Comparison of ENCODE assay signal across 14 cellular contexts in genomic region chr12:100959481-100959880, GRCh38.
A peak's percentile ranks its signal among the peaks of the same experiment; 100 is the strongest.
DNase-seq lines count a peak whose midpoint lies in the region; ATAC-seq and TF ChIP-seq lines count a peak whose summit lies in the region.
"Had no signal": no experiment of that assay in that cellular context is flagged by ENCODE, and none has a peak within 500 bp of the region (broad histone marks: within the 10 kb centered on the region; RNA-seq: fewer than 3 reads in every experiment).

No MANE protein-coding gene starts in this region.

- no peak overlapping the region for H3K27ac Mint-ChIP-seq in MCF 10A (ENCODE audit: low read depth, unreplicated experiment)
- H3K27ac Mint-ChIP-seq in CD8-positive, alpha-beta T cell = no peak overlapping the region
- H3K27ac Mint-ChIP-seq: activated CD4-positive, alpha-beta T cell treated with anti-CD3 and anti-CD28 coated beads, Interleukin-2, amount 10 ng/mL, durations not matched to agents 24 days and 14 days; memory B cell; type B pancreatic cell had no signal

- H3K27me3 Mint-ChIP-seq in MCF 10A (ENCODE audit: insufficient read depth, unreplicated experiment) = no peaks in the 10 kb centered on the region
- peaks cover 3% of the 10 kb centered on the region for H3K27me3 Mint-ChIP-seq in CD8-positive, alpha-beta T cell (ENCODE audit: low read depth)
- H3K27me3 Mint-ChIP-seq: activated CD4-positive, alpha-beta T cell treated with anti-CD3 and anti-CD28 coated beads, Interleukin-2, amount 10 ng/mL, durations not matched to agents 24 days and 14 days; central memory CD8-positive, alpha-beta T cell had no signal

- intact Hi-C loops in MCF 10A (cut with micrococcal nuclease) (no loop called here), breast epithelium (cut with DNase I; ENCODE audit: low total_unique reads) (no loop called here), right cardiac atrium (cut with DNase I) (no loop called here)
- intact Hi-C loops in CD8-positive, alpha-beta T cell (cut with DNase I, micrococcal nuclease) = no loop called here

- CTCF ChIA-PET in MCF 10A (lab: Yijun Ruan, JAX) = no interaction called here
- CTCF ChIA-PET in CD8-positive, alpha-beta T cell (lab: Charles Lee) = no interaction called here

- WGBS in right cardiac atrium = 8% methylated on average over 1 of the region's 1 CpG

- H3K36me3 ChIP-seq in breast epithelium (no peaks in the 10 kb centered on the region), adipocyte (ENCODE audit: control insufficient read depth, insufficient read depth, low read length, severe bottlenecking) (no peaks in the 10 kb centered on the region)
- no peaks in the 10 kb centered on the region for H3K36me3 ChIP-seq in CD8-positive, alpha-beta T cell (ENCODE audit: insufficient read depth, low read length)

- H3K27me3 ChIP-seq in breast epithelium = no peaks in the 10 kb centered on the region
- H3K27me3 ChIP-seq in adipocyte (replicated peaks; ENCODE audit: control insufficient read depth, insufficient read depth, low read length) = no peaks in the 10 kb centered on the region
- H3K27me3 ChIP-seq in CD8-positive, alpha-beta T cell (ENCODE audit: insufficient read depth, low read length) = no peaks in the 10 kb centered on the region
- H3K27me3 ChIP-seq in right cardiac atrium (ENCODE audit: control insufficient read depth, insufficient read depth) = no peaks in the 10 kb centered on the region

- H3K9me3 ChIP-seq in breast epithelium (no peaks in the 10 kb centered on the region), adipocyte (ENCODE audit: control insufficient read depth, low read length) (no peaks in the 10 kb centered on the region), right cardiac atrium (ENCODE audit: control insufficient read depth, low read length) (no peaks in the 10 kb centered on the region)
- H3K9me3 ChIP-seq in CD8-positive, alpha-beta T cell (ENCODE audit: low read length) = no peaks in the 10 kb centered on the region

- ATAC-seq in CD8-positive, alpha-beta T cell = no peak
- ATAC-seq in right cardiac atrium = no peak

- H3K4me1 Mint-ChIP-seq in MCF 10A (ENCODE audit: insufficient read depth, unreplicated experiment) = peaks cover 14% of the 10 kb centered on the region
- no peaks in the 10 kb centered on the region for H3K4me1 Mint-ChIP-seq in CD8-positive, alpha-beta T cell (ENCODE audit: low read depth)
- H3K4me1 Mint-ChIP-seq: activated CD4-positive, alpha-beta T cell treated with anti-CD3 and anti-CD28 coated beads, Interleukin-2, amount 10 ng/mL, durations not matched to agents 24 days and 14 days; central memory CD8-positive, alpha-beta T cell; memory B cell had no signal

- DNase-seq in MCF 10A (ENCODE audit: unreplicated experiment) (peak; percentile 48), breast epithelium (ENCODE audit: low spot score in 2 of 2) (no peak), adipocyte (ENCODE audit: low read depth) (peak; percentile 55), fibroblast of the aortic adventitia (ENCODE audit: low read depth) (peak; percentile 86), right cardiac atrium (no peak), NCI-H1092 treated with DMSO at 0.1 percent for 48 hours (lab: John Stamatoyannopoulos, UW) (no peak)
- no peak for DNase-seq in CD8-positive, alpha-beta T cell
- DNase-seq in activated effector memory CD4-positive, alpha-beta T cell treated with anti-CD3 and anti-CD28 coated beads, Interleukin-2, amount 50 U/mL, for 16 hours = no peak
- DNase-seq: activated CD4-positive, alpha-beta T cell treated with anti-CD3 and anti-CD28 coated beads, Interleukin-2, amount 10 ng/mL, durations not matched to agents 24 days and 14 days; MV-4-11; stimulated activated CD4-positive, alpha-beta T cell treated with anti-CD3 and anti-CD28 coated beads, Interleukin-15, amount 100 ng/mL, for 24 hours had no signal

- TF ChIP-seq CTCF in MCF 10A (IDR thresholded peaks at IDR 0.05; ENCODE audit: unreplicated experiment) = no peak
- TF ChIP-seq CTCF in breast epithelium (IDR thresholded peaks at IDR 0.05) = no peak
- TF ChIP-seq CTCF in fibroblast of the aortic adventitia (IDR thresholded peaks at IDR 0.05; ENCODE audit: insufficient read depth, low read length) = no peak
- TF ChIP-seq CTCF in CD8-positive, alpha-beta T cell (IDR thresholded peaks at IDR 0.05) = no peak

- H3K4me3 Mint-ChIP-seq in MCF 10A (ENCODE audit: unreplicated experiment) = no peak overlapping the region
- no peak overlapping the region for H3K4me3 Mint-ChIP-seq in CD8-positive, alpha-beta T cell
- H3K4me3 Mint-ChIP-seq: activated CD4-positive, alpha-beta T cell treated with anti-CD3 and anti-CD28 coated beads, Interleukin-2, amount 10 ng/mL, durations not matched to agents 24 days and 14 days; central memory CD8-positive, alpha-beta T cell; memory B cell; type B pancreatic cell had no signal

- TF ChIP-seq POLR2A in breast epithelium (IDR thresholded peaks at IDR 0.05) = no peak

- no TSS peak for BruUV-seq in MCF 10A (replicated peaks; lab: Mats Ljungman, UMichigan)

- H3K9ac ChIP-seq in adipocyte (ENCODE audit: low read length) = no peak overlapping the region

- POLR2A ChIA-PET in MCF 10A (lab: Yijun Ruan, JAX) = no interaction called here
- POLR2A ChIA-PET in CD8-positive, alpha-beta T cell (lab: Charles Lee) = no interaction called here

- H3K27ac ChIP-seq in breast epithelium (no peak overlapping the region), right cardiac atrium (ENCODE audit: low read length) (no peak overlapping the region)
- H3K27ac ChIP-seq in CD8-positive, alpha-beta T cell (ENCODE audit: low read depth, low read length) = no peak overlapping the region

- H3K4me1 ChIP-seq in breast epithelium (no peaks in the 10 kb centered on the region), adipocyte (ENCODE audit: control insufficient read depth, insufficient read depth, low read length) (peaks cover 18% of the 10 kb centered on the region), right cardiac atrium (ENCODE audit: control insufficient read depth, insufficient read depth, low read length) (no peaks in the 10 kb centered on the region)
- H3K4me1 ChIP-seq in CD8-positive, alpha-beta T cell (ENCODE audit: insufficient read depth, low read length) = no peaks in the 10 kb centered on the region

- H3K9me3 Mint-ChIP-seq in MCF 10A (ENCODE audit: unreplicated experiment) = no peaks in the 10 kb centered on the region
- no peaks in the 10 kb centered on the region for H3K9me3 Mint-ChIP-seq in CD8-positive, alpha-beta T cell
- H3K9me3 Mint-ChIP-seq: activated CD4-positive, alpha-beta T cell treated with anti-CD3 and anti-CD28 coated beads, Interleukin-2, amount 10 ng/mL, durations not matched to agents 24 days and 14 days; type B pancreatic cell had no signal

- H3K36me3 Mint-ChIP-seq in MCF 10A (ENCODE audit: insufficient read depth, unreplicated experiment) = no peaks in the 10 kb centered on the region
- no peaks in the 10 kb centered on the region for H3K36me3 Mint-ChIP-seq in CD8-positive, alpha-beta T cell
- H3K36me3 Mint-ChIP-seq: memory B cell, type B pancreatic cell had no signal

- H3K4me3 ChIP-seq in breast epithelium (no peak overlapping the region), adipocyte (ENCODE audit: low read length) (no peak overlapping the region), fibroblast of the aortic adventitia (ENCODE audit: low read depth, low read length) (no peak overlapping the region), right cardiac atrium (ENCODE audit: low read length) (no peak overlapping the region)
- no peak overlapping the region for H3K4me3 ChIP-seq in CD8-positive, alpha-beta T cell (ENCODE audit: low read depth, low read length)

Comparison
In these comparisons a context has a peak if more than half of its experiments do, and no peak if none do; other contexts are left out.
1. DNase-seq: peak in MCF 10A (single experiment), adipocyte (single experiment) and fibroblast of the aortic adventitia (single experiment); none in breast epithelium (0 of 2), CD8-positive, alpha-beta T cell (0 of 7), right cardiac atrium (0 of 3), activated effector memory CD4-positive, alpha-beta T cell treated with anti-CD3 and anti-CD28 coated beads, Interleukin-2, amount 50 U/mL, for 16 hours (single experiment) and NCI-H1092 treated with DMSO at 0.1 percent for 48 hours (single experiment).